In the genomic region with DNA sequence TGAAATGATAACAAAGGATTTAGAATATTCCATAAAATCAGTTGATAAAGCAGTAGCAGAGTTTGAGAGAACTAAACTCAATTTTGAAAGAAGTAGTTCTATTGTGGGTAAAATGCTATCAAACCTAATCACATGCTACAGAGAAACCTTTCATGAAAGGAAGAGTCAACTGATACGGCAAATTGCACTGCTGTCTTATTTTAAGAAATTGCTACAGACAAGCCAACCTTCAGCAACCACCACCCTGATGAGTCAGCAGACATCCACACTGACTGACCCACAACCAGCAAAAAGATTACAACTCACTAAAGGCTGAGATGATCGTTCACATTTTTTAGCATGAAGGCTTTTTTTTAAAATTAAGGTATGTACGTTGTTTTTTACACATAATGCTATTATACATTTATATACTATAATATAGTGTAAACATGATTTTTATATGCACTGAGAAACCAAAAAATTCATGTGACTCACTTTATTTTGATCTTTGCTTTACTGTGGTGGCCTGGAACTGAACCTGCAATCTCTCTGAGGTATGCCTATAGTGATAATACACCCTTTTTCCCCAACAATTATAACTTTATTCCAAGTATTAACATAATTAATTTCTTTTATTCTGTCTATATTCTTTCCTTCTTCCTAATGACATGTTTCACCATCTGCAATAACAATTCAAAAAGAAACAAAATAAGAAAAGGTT, we compare ENCODE assay signal across 13 cellular contexts.
A peak's percentile ranks its signal among the peaks of the same experiment; 100 is the strongest.
DNase-seq lines count a peak whose midpoint lies in the region; ATAC-seq and TF ChIP-seq lines count a peak whose summit lies in the region.
"Had no signal": no experiment of that assay in that cellular context is flagged by ENCODE, and none has a peak within 500 bp of the region (broad histone marks: within the 10 kb centered on the region; RNA-seq: fewer than 3 reads in every experiment).

No MANE protein-coding gene starts in this region.

- no peak for TF ChIP-seq CTCF in MCF 10A (IDR thresholded peaks at IDR 0.05; ENCODE audit: unreplicated experiment)
- no peak for TF ChIP-seq CTCF in breast epithelium (IDR thresholded peaks at IDR 0.05)

- BruUV-seq in MCF 10A (replicated peaks; lab: Mats Ljungman, UMichigan), result no TSS peak

- POLR2A ChIA-PET in MCF 10A (lab: Yijun Ruan, JAX), result no interaction called here

- H3K36me3 Mint-ChIP-seq in MCF 10A (ENCODE audit: insufficient read depth, unreplicated experiment), result no peaks in the 10 kb centered on the region
- H3K36me3 Mint-ChIP-seq in dendritic cell treated with granulocyte-macrophage colony-stimulating factor and Interleukin-4, amounts not matched to agents 40 ng/mL and 50 ng/mL, for 4 days (ENCODE audit: low read depth), result peaks cover 6% of the 10 kb centered on the region

- TF ChIP-seq POLR2A in breast epithelium (IDR thresholded peaks at IDR 0.05), result no peak

- no peaks in the 10 kb centered on the region for H3K36me3 ChIP-seq in breast epithelium
- H3K36me3 ChIP-seq: esophagus muscularis mucosa had no signal

- H3K4me3 Mint-ChIP-seq in MCF 10A (ENCODE audit: unreplicated experiment), result no peak overlapping the region
- no peak overlapping the region for H3K4me3 Mint-ChIP-seq in dendritic cell treated with granulocyte-macrophage colony-stimulating factor and Interleukin-4, amounts not matched to agents 40 ng/mL and 50 ng/mL, for 4 days
- H3K4me3 Mint-ChIP-seq: stimulated activated naive CD8-positive, alpha-beta T cell treated with anti-CD3 and anti-CD28 coated beads, Interleukin-15, amount 100 ng/mL, for 72 hours had no signal

- ATAC-seq in HG03159 (IDR thresholded peaks at IDR 0.05; ENCODE audit: unreplicated experiment), result no peak
- ATAC-seq: stimulated activated naive CD8-positive, alpha-beta T cell treated with anti-CD3 and anti-CD28 coated beads, Interleukin-15, amount 100 ng/mL, for 72 hours had no signal

- H3K4me1 Mint-ChIP-seq in MCF 10A (ENCODE audit: insufficient read depth, unreplicated experiment), result peaks cover 19% of the 10 kb centered on the region
- peaks cover 32% of the 10 kb centered on the region for H3K4me1 Mint-ChIP-seq in dendritic cell treated with granulocyte-macrophage colony-stimulating factor and Interleukin-4, amounts not matched to agents 40 ng/mL and 50 ng/mL, for 4 days (ENCODE audit: low read depth)

- DNase-seq in MCF 10A (ENCODE audit: unreplicated experiment) (peak; percentile 67), breast epithelium (ENCODE audit: low spot score in 2 of 2) (no peak), NOMO-1 (lab: John Stamatoyannopoulos, UW; ENCODE audit: unreplicated experiment in 2 of 2) (peak; percentile 54 to 73), NCI-H1417 treated with DMSO at 0.1 percent for 48 hours (lab: John Stamatoyannopoulos, UW) (no peak), DMS153 treated with DMSO at 0.1 percent for 48 hours (lab: John Stamatoyannopoulos, UW; ENCODE audit: unreplicated experiment) (no peak)
- DNase-seq in stimulated activated CD8-positive, alpha-beta memory T cell treated with anti-CD3 and anti-CD28 coated beads, Interleukin-4, amount 100 ng/mL, for 48 hours, result peak; percentile 25
- DNase-seq: NCI-H1930, occipital lobe had no signal

- no peak overlapping the region for H3K27ac Mint-ChIP-seq in MCF 10A (ENCODE audit: low read depth, unreplicated experiment)
- peak overlapping the region; percentile 33 for H3K27ac Mint-ChIP-seq in dendritic cell treated with granulocyte-macrophage colony-stimulating factor and Interleukin-4, amounts not matched to agents 40 ng/mL and 50 ng/mL, for 4 days
- H3K27ac Mint-ChIP-seq: stimulated activated naive CD8-positive, alpha-beta T cell treated with anti-CD3 and anti-CD28 coated beads, Interleukin-15, amount 100 ng/mL, for 72 hours had no signal

- no peaks in the 10 kb centered on the region for H3K9me3 Mint-ChIP-seq in MCF 10A (ENCODE audit: unreplicated experiment)
- no peaks in the 10 kb centered on the region for H3K9me3 Mint-ChIP-seq in dendritic cell treated with granulocyte-macrophage colony-stimulating factor and Interleukin-4, amounts not matched to agents 40 ng/mL and 50 ng/mL, for 4 days

- no peaks in the 10 kb centered on the region for H3K27me3 Mint-ChIP-seq in MCF 10A (ENCODE audit: insufficient read depth, unreplicated experiment)
- no peaks in the 10 kb centered on the region for H3K27me3 Mint-ChIP-seq in dendritic cell treated with granulocyte-macrophage colony-stimulating factor and Interleukin-4, amounts not matched to agents 40 ng/mL and 50 ng/mL, for 4 days
- H3K27me3 Mint-ChIP-seq: stimulated activated naive CD8-positive, alpha-beta T cell treated with anti-CD3 and anti-CD28 coated beads, Interleukin-15, amount 100 ng/mL, for 72 hours had no signal

- CTCF ChIA-PET in MCF 10A (lab: Yijun Ruan, JAX), result no interaction called here

- H3K27me3 ChIP-seq in breast epithelium, result no peaks in the 10 kb centered on the region
- H3K27me3 ChIP-seq: esophagus muscularis mucosa had no signal

- no peaks in the 10 kb centered on the region for H3K4me1 ChIP-seq in breast epithelium

- H3K4me3 ChIP-seq in breast epithelium, result no peak overlapping the region
- H3K4me3 ChIP-seq: esophagus muscularis mucosa had no signal

- intact Hi-C loops in MCF 10A (cut with micrococcal nuclease) (no loop called here), breast epithelium (cut with DNase I; ENCODE audit: low total_unique reads) (no loop called here)
- intact Hi-C loops in dendritic cell treated with granulocyte-macrophage colony-stimulating factor and Interleukin-4, amounts not matched to agents 40 ng/mL and 50 ng/mL, for 4 days (cut with micrococcal nuclease), result no loop called here

- H3K9me3 ChIP-seq in breast epithelium, result no peaks in the 10 kb centered on the region
- H3K9me3 ChIP-seq: esophagus muscularis mucosa had no signal

- no peak overlapping the region for H3K27ac ChIP-seq in breast epithelium
- H3K27ac ChIP-seq: C4-2B, esophagus muscularis mucosa had no signal

Comparison
In these comparisons a context has a peak if more than half of its experiments do, and no peak if none do; other contexts are left out.
1. DNase-seq: peak in MCF 10A (single experiment), NOMO-1 (2 of 2) and stimulated activated CD8-positive, alpha-beta memory T cell treated with anti-CD3 and anti-CD28 coated beads, Interleukin-4, amount 100 ng/mL, for 48 hours (single experiment); none in breast epithelium (0 of 2), NCI-H1417 treated with DMSO at 0.1 percent for 48 hours (single experiment) and DMS153 treated with DMSO at 0.1 percent for 48 hours (single experiment).